ENCODE assay signal across 20 cellular contexts in the genomic region with DNA sequence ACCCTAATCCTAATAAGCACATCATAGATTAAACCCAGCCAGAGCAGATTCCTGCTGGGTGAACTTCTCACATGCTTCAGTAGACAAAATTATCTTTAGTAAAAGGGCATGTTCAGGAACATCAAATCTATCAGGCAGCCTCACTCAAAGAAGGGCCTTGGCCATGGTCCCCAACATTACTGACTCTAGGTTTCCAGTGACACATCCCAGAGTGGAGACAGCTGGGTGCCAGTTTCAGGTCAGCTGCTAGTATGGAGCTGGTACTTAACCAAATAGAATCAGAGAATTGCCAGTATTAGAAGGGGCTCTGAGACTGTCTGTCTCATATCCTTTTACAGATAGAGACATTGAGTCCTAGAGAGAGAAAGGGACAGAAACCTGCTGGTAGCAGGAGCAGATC.
"Had no signal": no experiment of that assay in that cellular context is flagged by ENCODE, and none has a peak within 500 bp of the region (broad histone marks: within the 10 kb centered on the region; RNA-seq: fewer than 3 reads in every experiment).

No MANE protein-coding gene starts in this region.

- H3K4me3 ChIP-seq: body of pancreas had no signal

- ATAC-seq: activated CD8-positive, alpha-beta T cell treated with anti-CD3 and anti-CD28 coated beads, Interleukin-2, amount 10 ng/mL, durations not matched to agents 7 days and 5 days; body of pancreas; PC-3; T-helper 17 cell; WTC11 had no signal

- H3K27me3 ChIP-seq: body of pancreas had no signal

- H3K9me3 ChIP-seq: body of pancreas had no signal

- DNase-seq: activated CD4-positive, alpha-beta T cell treated with anti-CD3 and anti-CD28 coated beads for 48 hours; activated CD4-positive, alpha-beta T cell treated with anti-CD3 and anti-CD28 coated beads, Interleukin-2, amount 50 U/mL, for 4 hours; activated CD4-positive, CD25-positive, alpha-beta regulatory T cell treated with anti-CD3 and anti-CD28 coated beads, Interleukin-2, amount 50 U/mL, for 72 hours; activated CD8-positive, alpha-beta memory T cell treated with anti-CD3 and anti-CD28 coated beads, Interleukin-2, amount 50 U/mL, for 48 hours; activated CD8-positive, alpha-beta T cell treated with anti-CD3 and anti-CD28 coated beads, Interleukin-2, amount 10 ng/mL, durations not matched to agents 7 days and 5 days; activated T-cell treated with anti-CD3 and anti-CD28 coated beads, Interleukin-2, amount 50 U/mL, for 1 hour; aorta; body of pancreas; NCI-H1092 treated with DMSO at 0.1 percent for 48 hours; NCI-H1417 treated with DMSO at 0.1 percent for 48 hours; NCI-H187; NCI-H2081; NCI-H524; NCI-H748 treated with DMSO at 0.1 percent for 48 hours; PC-3; SIG-M5; T-helper 17 cell; T-helper 9 cell had no signal

- H3K27ac ChIP-seq: body of pancreas, KMS-11 had no signal
